Comparison of ENCODE assay signal across 14 cellular contexts in genomic region chr4:119139822-119140252, GRCh38. TPM values are rescaled to one million over a fixed set of nuclear protein-coding genes. Genes with fewer than 3 reads are reported as not detected.
DNase-seq lines count a peak whose midpoint lies in the region; ATAC-seq, FAIRE-seq and TF ChIP-seq lines count a peak whose summit lies in the region.
"Had no signal": no experiment of that assay in that cellular context is flagged by ENCODE, and none has a peak within 500 bp of the region (broad histone marks: within the 10 kb centered on the region; RNA-seq: fewer than 3 reads in every experiment).

No MANE protein-coding gene starts in this region.

- H3F3A ChIP-seq in Loucy (ENCODE audit: low read depth) = no peaks in the 10 kb centered on the region

- H3K27ac ChIP-seq in K562 (ENCODE audit: extremely low read depth, low read depth, low read length) (no peak overlapping the region), pancreas (peak overlapping the region; percentile 1 to 75 (median 26)), ovary (no peak overlapping the region)
- H3K27ac ChIP-seq: SK-N-MC had no signal

- H3K4me3 ChIP-seq in Loucy (ENCODE audit: low read length, poor library complexity, severe bottlenecking) (peak overlapping the region; percentile 29), K562 (no peak overlapping the region), pancreas (peak overlapping the region in 1 of 4 donors; percentile 2), ovary (no peak overlapping the region)
- H3K4me3 ChIP-seq: SK-N-MC had no signal

- TF ChIP-seq EP300 in K562 (IDR thresholded peaks at IDR 0.05; ENCODE audit: low read length) = no peak
- TF ChIP-seq EP300 in ovary (IDR thresholded peaks at IDR 0.05) = no peak

- H3K9me2 ChIP-seq in Loucy (replicated peaks; ENCODE audit: low read depth, low read length) = no peaks in the 10 kb centered on the region

- H3K4me2 ChIP-seq in Loucy (ENCODE audit: low read depth, low read length, poor library complexity, severe bottlenecking) (peak overlapping the region; percentile 62), K562 (ENCODE audit: insufficient read depth, low read length) (no peak overlapping the region)

- H2AFZ ChIP-seq in Loucy (ENCODE audit: low read length) = peak overlapping the region; percentile 47; the same call in 1 of the 2 replicates
- H2AFZ ChIP-seq in K562 (ENCODE audit: low read depth, low read length) = no peak overlapping the region

- H3K4me1 Mint-ChIP-seq in activated CD4-positive, alpha-beta T cell treated with anti-CD3 and anti-CD28 coated beads for 36 hours = peaks cover 26% of the 10 kb centered on the region

- POLR2A ChIA-PET in activated CD4-positive, alpha-beta T cell treated with anti-CD3 and anti-CD28 coated beads for 36 hours (lab: Charles Lee) = no interaction called here
- POLR2A ChIA-PET in K562 (lab: Yijun Ruan, JAX) = no interaction called here

- H4K20me1 ChIP-seq in Loucy (ENCODE audit: insufficient read depth, low read length, poor library complexity, severe bottlenecking) = no peaks in the 10 kb centered on the region
- no peaks in the 10 kb centered on the region for H4K20me1 ChIP-seq in K562 (replicated peaks; ENCODE audit: control insufficient read depth, insufficient read depth, low read length)

- TF ChIP-seq RAD21 in K562 (CRISPR knock-in tag; conservative IDR thresholded peaks at IDR 0.05 in 1 of 2, IDR thresholded peaks at IDR 0.05 in 1 of 2) = no peak

- no TSS peak for BruUV-seq in K562 (replicated peaks; lab: Mats Ljungman, UMichigan)

- TF ChIP-seq CTCF in Loucy (conservative IDR thresholded peaks at IDR 0.05; ENCODE audit: low read length) (no peak), K562 (IDR thresholded peaks at IDR 0.05 in 2 of 3, conservative IDR thresholded peaks at IDR 0.05 in 1 of 3; ENCODE audit: insufficient read depth in 2 of 3, low read depth in 1 of 3, low read length in 3 of 3) (no peak), pancreas (IDR thresholded peaks at IDR 0.05) (no peak), ovary (IDR thresholded peaks at IDR 0.05) (no peak)

- H3K79me2 ChIP-seq in Loucy (ENCODE audit: insufficient read depth, low read length) = no peaks in the 10 kb centered on the region
- H3K79me2 ChIP-seq in K562 (ENCODE audit: control insufficient read depth, insufficient read depth, low read length) = no peaks in the 10 kb centered on the region

- FAIRE-seq in K562 (lab: Jason Lieb, UNC) (no peak), pancreas (lab: Jason Lieb, UNC) (no peak)
- FAIRE-seq: GM19239 had no signal

- ATAC-seq in activated CD4-positive, alpha-beta T cell treated with anti-CD3 and anti-CD28 coated beads for 36 hours = no peak
- ATAC-seq in K562 (no peak), pancreas (peak; percentile 68 to 84 (median 80)), GM19397 (IDR thresholded peaks at IDR 0.05; ENCODE audit: unreplicated experiment) (no peak), HG03520 (IDR thresholded peaks at IDR 0.05; ENCODE audit: unreplicated experiment) (no peak)
- ATAC-seq: natural killer cell had no signal

- H3K27me3 Mint-ChIP-seq in activated CD4-positive, alpha-beta T cell treated with anti-CD3 and anti-CD28 coated beads for 36 hours = no peaks in the 10 kb centered on the region
- H3K27me3 Mint-ChIP-seq: dendritic cell treated with granulocyte-macrophage colony-stimulating factor and Interleukin-4, amounts not matched to agents 40 ng/mL and 50 ng/mL, for 4 days had no signal

- CTCF ChIA-PET in activated CD4-positive, alpha-beta T cell treated with anti-CD3 and anti-CD28 coated beads for 36 hours (lab: Charles Lee) = interaction anchor here (0.6 to 1.7 kb wide), 5 partner anchors 10 to 165 kb away, joined by 3 to 5 read pairs (median 3); no protein-coding TSS in a partner anchor
- CTCF ChIA-PET in K562 (lab: Yijun Ruan, JAX; ENCODE audit: low intra/inter-chr PET ratio) = no interaction called here

- peak overlapping the region; percentile 58 for H3K27ac Mint-ChIP-seq in activated CD4-positive, alpha-beta T cell treated with anti-CD3 and anti-CD28 coated beads for 36 hours
- H3K27ac Mint-ChIP-seq: dendritic cell treated with granulocyte-macrophage colony-stimulating factor and Interleukin-4, amounts not matched to agents 40 ng/mL and 50 ng/mL, for 4 days had no signal

- H3K9ac ChIP-seq in Loucy (ENCODE audit: low read depth, low read length, poor library complexity, severe bottlenecking) (peak overlapping the region; percentile 13), K562 (ENCODE audit: insufficient read depth in 1 of 2, low read depth in 2 of 2, low read length in 2 of 2) (no peak overlapping the region)

- TF ChIP-seq POLR2A in K562 (conservative IDR thresholded peaks at IDR 0.05) = no peak
- no peak for TF ChIP-seq POLR2A in ovary (IDR thresholded peaks at IDR 0.05)

- H3K36me3 Mint-ChIP-seq in activated CD4-positive, alpha-beta T cell treated with anti-CD3 and anti-CD28 coated beads for 36 hours (ENCODE audit: low read depth) = no peaks in the 10 kb centered on the region
- H3K36me3 Mint-ChIP-seq: natural killer cell had no signal

- no peak for DNase-seq in activated CD4-positive, alpha-beta T cell treated with anti-CD3 and anti-CD28 coated beads for 36 hours
- DNase-seq in activated CD4-positive, alpha-beta T cell treated with anti-CD3 and anti-CD28 coated beads for 1 hour = no peak
- DNase-seq in K562 (ENCODE audit: extremely low read depth in 1 of 4, low spot score in 3 of 4) (no peak), pancreas (no peak), ovary (no peak)
- DNase-seq: natural killer cell, trophoblast cell had no signal

- WGBS in K562 (ENCODE audit: insufficient coverage, low coverage, missing lambda C conversion rate) = 0% methylated on average over 2 of the region's 2 CpGs
- 20 to 21% methylated on average over 2 of the region's 2 CpGs for WGBS in pancreas, 2 donors
- 22 to 46% (median 28%) methylated on average over 2 of the region's 2 CpGs for WGBS in ovary, 3 donors

- no peaks in the 10 kb centered on the region for H3K27me3 ChIP-seq in Loucy (ENCODE audit: insufficient read depth, low read length, poor library complexity, severe bottlenecking)
- no peaks in the 10 kb centered on the region for H3K27me3 ChIP-seq in K562 (ENCODE audit: control insufficient read depth in 2 of 2, insufficient read depth in 2 of 2, low read length in 2 of 2)
- H3K27me3 ChIP-seq in pancreas = no peaks in the 10 kb centered on the region
- no peaks in the 10 kb centered on the region for H3K27me3 ChIP-seq in ovary

- H3K4me3 Mint-ChIP-seq in activated CD4-positive, alpha-beta T cell treated with anti-CD3 and anti-CD28 coated beads for 36 hours = no peak overlapping the region
- H3K4me3 Mint-ChIP-seq: dendritic cell treated with granulocyte-macrophage colony-stimulating factor and Interleukin-4, amounts not matched to agents 40 ng/mL and 50 ng/mL, for 4 days; natural killer cell had no signal

- no peaks in the 10 kb centered on the region for H3K9me1 ChIP-seq in K562 (ENCODE audit: control insufficient read depth, insufficient read depth, low read length)

- in situ Hi-C loops in K562 (cut with MboI) = no loop called here

- H3K9me3 Mint-ChIP-seq in activated CD4-positive, alpha-beta T cell treated with anti-CD3 and anti-CD28 coated beads for 36 hours (ENCODE audit: low read depth) = no peaks in the 10 kb centered on the region
- H3K9me3 Mint-ChIP-seq: dendritic cell treated with granulocyte-macrophage colony-stimulating factor and Interleukin-4, amounts not matched to agents 40 ng/mL and 50 ng/mL, for 4 days; natural killer cell had no signal

- H3K9me3 ChIP-seq in Loucy (ENCODE audit: insufficient read depth, low read depth, low read length) (no peaks in the 10 kb centered on the region), K562 (replicated peaks; ENCODE audit: control insufficient read depth, insufficient read depth, low read depth, low read length) (no peaks in the 10 kb centered on the region), pancreas (no peaks in the 10 kb centered on the region), ovary (no peaks in the 10 kb centered on the region)

- intact Hi-C loops in activated CD4-positive, alpha-beta T cell treated with anti-CD3 and anti-CD28 coated beads for 36 hours (cut with DNase I, micrococcal nuclease) = no loop called here
- intact Hi-C loops in K562 (cut with micrococcal nuclease) (loop anchor here (10.0 kb wide), 1 partner anchor 145 kb away; no protein-coding TSS in a partner anchor), pancreas (cut with DNase I) (no loop called here), ovary (cut with DNase I) (no loop called here)

- H3K4me1 ChIP-seq in Loucy (ENCODE audit: insufficient read depth, low read length, poor library complexity, severe bottlenecking) = peaks cover 28% of the 10 kb centered on the region
- H3K4me1 ChIP-seq in K562 (replicated peaks in 1 of 2; ENCODE audit: control insufficient read depth in 2 of 2, insufficient read depth in 2 of 2, low read length in 2 of 2) = no peaks in the 10 kb centered on the region
- peaks cover 7 to 22% (median 15%) of the 10 kb centered on the region in 3 donors for H3K4me1 ChIP-seq in pancreas
- H3K4me1 ChIP-seq in ovary (ENCODE audit: insufficient read depth) = no peaks in the 10 kb centered on the region

- H3K36me3 ChIP-seq in Loucy (ENCODE audit: insufficient read depth, low read length) = no peaks in the 10 kb centered on the region
- H3K36me3 ChIP-seq in K562 (ENCODE audit: control insufficient read depth, insufficient read depth, low read length) = no peaks in the 10 kb centered on the region
- H3K36me3 ChIP-seq in pancreas = no peaks in the 10 kb centered on the region
- H3K36me3 ChIP-seq in ovary = no peaks in the 10 kb centered on the region

RNA-seq across cellular contexts. Expression of gene MYOZ2, which starts 4.2 kb away (rescaled TPM):
- not detected for total RNA-seq in activated CD4-positive, alpha-beta T cell treated with anti-CD3 and anti-CD28 coated beads for 36 hours
- total RNA-seq in K562 (2011; cell fraction: chromatin; rRNA removed; ENCODE audit: low replicate concordance) = not detected in 2 replicates
- total RNA-seq in K562 (2011; cell fraction: nucleolus; rRNA removed) = not detected in 2 replicates
- not detected in 2 replicates for total RNA-seq in K562 (2011; cell fraction: nucleoplasm; rRNA removed)
- not detected in 2 replicates for total RNA-seq in K562 (2014; rRNA removed)
- total RNA-seq in K562 (2014; rRNA removed; fragmentation: Illumina TruSeq; extraction: Trizol) = not detected in 2 replicates
- not detected in 2 replicates for total RNA-seq in K562 (2015; rRNA removed; fragmentation: Illumina TruSeq; extraction: Trizol)
- total RNA-seq in K562 (2021) = not detected in 2 replicates
- not detected in 2 replicates for polyA plus RNA-seq in K562 (2011; rRNA removed)
- not detected in 2 replicates for polyA plus RNA-seq in K562 (2011; cell fraction: cytosol; rRNA removed)
- not detected in 2 replicates for polyA plus RNA-seq in K562 (2011; cell fraction: nucleus; rRNA removed)
- not detected in 2 replicates for polyA plus RNA-seq in K562 (2012)
- polyA plus RNA-seq in K562 (2014; fragmentation: Illumina TruSeq; extraction: Trizol) = not detected in 2 replicates
- not detected for polyA plus RNA-seq in K562 (2014; fragmentation: Nextera tagmentation; extraction: Ambion mirVana)
- polyA plus RNA-seq in K562 (2014; rRNA removed) = not detected in 2 replicates
- not detected in 2 replicates for polyA minus RNA-seq in K562 (2011; rRNA and poly(A)+ RNA removed)
- not detected in 2 replicates for polyA minus RNA-seq in K562 (2011; cell fraction: cytosol; rRNA and poly(A)+ RNA removed)
- polyA minus RNA-seq in K562 (2011; cell fraction: nucleus; rRNA and poly(A)+ RNA removed) = not detected in 2 replicates
- under 1 TPM in 2 of 6 donors, not detected in 4; 0.06 to 0.43 TPM for total RNA-seq in pancreas
- under 1 TPM; 0.16 to 0.23 TPM for polyA plus RNA-seq in pancreas
- total RNA-seq in ovary = 1 to 10 TPM in 1 of 7 donors, under 1 TPM in 6; 0.38 to 1.1 (median 0.55) TPM
- polyA plus RNA-seq in ovary = under 1 TPM; 0.34 to 0.60 TPM
- total RNA-seq: A673, natural killer cell had no signal

Comparison
In these comparisons a context has a peak if more than half of its experiments do, and no peak if none do; other contexts are left out.
1. ATAC-seq: peak in pancreas (4 of 4); none in activated CD4-positive, alpha-beta T cell treated with anti-CD3 and anti-CD28 coated beads for 36 hours (single experiment), K562 (single experiment), GM19397 (single experiment) and HG03520 (single experiment).
2. H3K27ac ChIP-seq: peak in pancreas (4 of 4); none in K562 (single experiment) and ovary (0 of 2).